ENCODE assay signal across 1 cellular context in genomic region chr19:46733693-46734240, GRCh38.
TF ChIP-seq lines count a peak whose summit lies in the region.

No MANE protein-coding gene starts in this region.

TF ChIP-seq in GM12878, 131 proteins besides CTCF, POLR2A, EP300 and RAD21:
- TF ChIP-seq TCF12 (IDR thresholded peaks at IDR 0.05; ENCODE audit: low read depth, low read length) (no peak), POLR2AphosphoS2 (IDR thresholded peaks at IDR 0.05; ENCODE audit: low read depth, low read length) (no peak), NR2C2 (IDR thresholded peaks at IDR 0.05; ENCODE audit: borderline replicate concordance, control insufficient read depth, insufficient read length, low read depth) (no peak), NFYA (IDR thresholded peaks at IDR 0.05; ENCODE audit: borderline replicate concordance, low read depth, low read length) (no peak), RAD51 (IDR thresholded peaks at IDR 0.05) (no peak), ATF7 (IDR thresholded peaks at IDR 0.05; ENCODE audit: low read depth) (no peak)
